Comparison of ENCODE assay signal across 28 cellular contexts in the genomic region with DNA sequence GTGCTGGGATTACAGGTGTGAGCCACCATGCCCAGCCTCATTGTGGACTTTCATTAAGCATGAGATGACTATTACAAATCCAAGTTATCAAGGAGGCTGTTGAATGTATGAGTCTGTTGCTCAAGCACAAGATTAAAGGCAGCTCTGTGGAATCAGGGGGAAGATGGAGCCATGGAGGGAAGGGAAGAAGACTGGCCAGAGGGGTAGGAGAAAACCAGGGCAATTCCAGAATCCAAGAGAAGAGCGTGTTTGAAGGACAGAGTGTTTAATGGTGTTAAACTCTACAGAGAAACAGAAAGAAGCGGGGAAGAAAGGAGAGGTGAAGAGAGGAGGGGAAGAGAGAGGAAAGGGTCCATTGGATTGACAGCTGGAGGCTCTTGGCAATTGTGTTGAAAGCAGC.
"Had no signal": no experiment of that assay in that cellular context is flagged by ENCODE, and none has a peak within 500 bp of the region (broad histone marks: within the 10 kb centered on the region; RNA-seq: fewer than 3 reads in every experiment).

No MANE protein-coding gene starts in this region.

- H3K36me3 ChIP-seq: colonic mucosa, esophagus muscularis mucosa, esophagus squamous epithelium, gastrocnemius medialis, gastroesophageal sphincter, heart left ventricle, heart right ventricle had no signal

- H3K9me3 ChIP-seq: colonic mucosa, esophagus muscularis mucosa, esophagus squamous epithelium, gastrocnemius medialis, gastroesophageal sphincter, heart left ventricle, heart right ventricle had no signal

- H3K4me1 ChIP-seq: colonic mucosa, esophagus muscularis mucosa, esophagus squamous epithelium, gastrocnemius medialis, gastroesophageal sphincter, heart left ventricle, heart right ventricle had no signal

- ATAC-seq: effector memory CD8-positive, alpha-beta T cell; esophagus mucosa; foreskin keratinocyte; gastrocnemius medialis; gastroesophageal sphincter; heart left ventricle; heart right ventricle had no signal

- H3K27me3 ChIP-seq: colonic mucosa had no signal

- H3K4me3 ChIP-seq: colonic mucosa, coronary artery, dorsolateral prefrontal cortex, esophagus muscularis mucosa, esophagus squamous epithelium, gastrocnemius medialis, gastroesophageal sphincter, heart left ventricle, heart right ventricle had no signal

- H3K27ac ChIP-seq: colonic mucosa, coronary artery, epithelial cell of prostate, esophagus muscularis mucosa, esophagus squamous epithelium, foreskin keratinocyte, gastrocnemius medialis, gastroesophageal sphincter, heart left ventricle, heart right ventricle had no signal

- DNase-seq: colonic mucosa; cortex of kidney; dermis blood vessel endothelial cell; dorsolateral prefrontal cortex; effector CD4-positive, alpha-beta T cell; effector CD8-positive, alpha-beta T cell; effector memory CD4-positive, alpha-beta T cell; effector memory CD8-positive, alpha-beta T cell; endodermal cell; erythroblast; esophagus squamous epithelium; foreskin fibroblast; foreskin keratinocyte; foreskin melanocyte; gastrocnemius medialis; glutamatergic neuron; head of caudate nucleus; heart right ventricle had no signal

- FAIRE-seq: colon, endometrium, endothelial cell of umbilical vein, frontal cortex had no signal
